In the genomic region with DNA sequence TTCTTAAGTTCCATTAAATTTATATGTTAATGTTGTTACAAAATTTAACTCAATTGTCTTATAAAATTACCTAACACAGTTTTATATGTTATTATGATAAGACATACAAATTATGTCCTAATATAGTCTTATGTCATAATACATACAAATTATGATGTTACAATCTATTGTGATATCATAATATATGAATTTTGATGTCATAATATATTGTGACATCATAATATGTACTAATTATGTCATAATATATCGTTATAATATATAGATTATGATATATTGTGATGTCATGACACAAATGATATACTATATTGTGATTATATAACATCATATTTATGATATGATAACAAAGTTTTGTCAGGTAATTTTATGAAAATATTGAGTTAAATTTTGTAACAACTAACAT, we compare ENCODE assay signal across 23 cellular contexts.
DNase-seq lines count a peak whose midpoint lies in the region; ATAC-seq, FAIRE-seq and TF ChIP-seq lines count a peak whose summit lies in the region.
"Had no signal": no experiment of that assay in that cellular context is flagged by ENCODE, and none has a peak within 500 bp of the region (broad histone marks: within the 10 kb centered on the region; RNA-seq: fewer than 3 reads in every experiment).

No MANE protein-coding gene starts in this region.

- ATAC-seq in GM18505 (IDR thresholded peaks at IDR 0.05; ENCODE audit: unreplicated experiment) = no peak
- no peak for ATAC-seq in HG03135 (IDR thresholded peaks at IDR 0.05; ENCODE audit: unreplicated experiment)
- ATAC-seq: GM23338 had no signal

- DNase-seq in frontal cortex (ENCODE audit: low spot score in 2 of 2) (no peak), medulla oblongata (ENCODE audit: extremely low spot score) (no peak)
- DNase-seq: ACHN; BE2C; C1 segment of cervical spinal cord; CD4-positive, CD25-positive, alpha-beta regulatory T cell; CD8-positive, alpha-beta memory T cell; COR-L47; DMS 273 treated with DMSO at 0.1 percent for 48 hours; DMS53; DND-41; EL; HCEC 1CT; HFFc6 had no signal

- FAIRE-seq in G401.6 (lab: Jason Lieb, UNC) = peak; percentile 73
- peak; percentile 28 for FAIRE-seq in TTC549 (lab: Jason Lieb, UNC)
- peak; percentile 92 for FAIRE-seq in frontal cortex (lab: Jason Lieb, UNC)
- FAIRE-seq: GM12891, GM18507, H54, HTR-8/SVneo had no signal

- TF ChIP-seq POLR2A in GM18505 (IDR thresholded peaks at IDR 0.05; ENCODE audit: borderline replicate concordance, extremely low read depth, insufficient read depth, insufficient read length) = no peak
